ENCODE assay signal across 14 cellular contexts in genomic region chr17:82636626-82637598, GRCh38. TPM values are rescaled to one million over a fixed set of nuclear protein-coding genes. Genes with fewer than 3 reads are reported as not detected.
DNase-seq lines count a peak whose midpoint lies in the region; ATAC-seq, FAIRE-seq and TF ChIP-seq lines count a peak whose summit lies in the region.
"Had no signal": no experiment of that assay in that cellular context is flagged by ENCODE, and none has a peak within 500 bp of the region (broad histone marks: within the 10 kb centered on the region; RNA-seq: fewer than 3 reads in every experiment).

No MANE protein-coding gene starts in this region.

- H3K4me1 Mint-ChIP-seq in natural killer cell (peaks cover 36 to 47% of the 10 kb centered on the region in 2 donors), brain (no peaks in the 10 kb centered on the region)
- H3K4me1 Mint-ChIP-seq in natural killer cell treated with Interleukin-12 subunit alpha and Interleukin-12 subunit beta and Interleukin-15 and Interleukin-18, amount 100 ng/mL, for 72 hours (ENCODE audit: low read depth in 2 of 2), result peaks cover 27 to 34% of the 10 kb centered on the region in 2 donors

- no peak overlapping the region for H2AFZ ChIP-seq in MM.1S (ENCODE audit: low read length)

- H3K9me3 Mint-ChIP-seq in natural killer cell (no peaks in the 10 kb centered on the region), brain (no peaks in the 10 kb centered on the region)
- no peaks in the 10 kb centered on the region for H3K9me3 Mint-ChIP-seq in natural killer cell treated with Interleukin-12 subunit alpha and Interleukin-12 subunit beta and Interleukin-15 and Interleukin-18, amount 100 ng/mL, for 72 hours

- FAIRE-seq in urothelium cell line (lab: Jason Lieb, UNC), result peak; percentile 20

- peaks cover 92% of the 10 kb centered on the region for H3K79me2 ChIP-seq in MM.1S (ENCODE audit: low read length)

- H3K4me1 ChIP-seq in liver (ENCODE audit: control insufficient read depth in 4 of 4, insufficient read depth in 4 of 4, low read length in 3 of 4) (no peaks in the 10 kb centered on the region), MM.1S (ENCODE audit: low read length) (no peaks in the 10 kb centered on the region), SJCRH30 (no peaks in the 10 kb centered on the region)
- H3K4me1 ChIP-seq: left lung, Peyer's patch had no signal

- H3K27ac ChIP-seq in liver (ENCODE audit: low read depth in 1 of 2, low read length in 2 of 2) (peak overlapping the region; percentile 19 to 25), MM.1S (ENCODE audit: low read length) (no peak overlapping the region), SJCRH30 (no peak overlapping the region)
- H3K27ac ChIP-seq: gastrocnemius medialis, left lung, tibial artery had no signal

- TF ChIP-seq CTCF in natural killer cell (IDR thresholded peaks at IDR 0.05) (no peak), brain (conservative IDR thresholded peaks at IDR 0.05) (no peak), liver (IDR thresholded peaks at IDR 0.05; ENCODE audit: low read depth, low read length, missing input control) (no peak), MM.1S (IDR thresholded peaks at IDR 0.05; ENCODE audit: low read length) (no peak)

- H4K20me1 ChIP-seq in MM.1S (ENCODE audit: insufficient read depth, low read length), result no peaks in the 10 kb centered on the region

- 79% methylated on average over 16 of the region's 16 CpGs for WGBS in liver

- H3K4me3 ChIP-seq in liver (ENCODE audit: low read depth in 1 of 3, low read length in 3 of 3) (no peak overlapping the region), MM.1S (ENCODE audit: low read length) (no peak overlapping the region), SJCRH30 (no peak overlapping the region)
- H3K4me3 ChIP-seq: gastrocnemius medialis, left lung, Peyer's patch, tibial artery had no signal

- H3K9me2 ChIP-seq in MM.1S (replicated peaks; ENCODE audit: insufficient read depth, low read length), result no peaks in the 10 kb centered on the region

- no peak for ATAC-seq in natural killer cell
- no peak for ATAC-seq in natural killer cell treated with Interleukin-12 subunit alpha and Interleukin-12 subunit beta and Interleukin-15 and Interleukin-18, amount 100 ng/mL, for 72 hours
- ATAC-seq: gastrocnemius medialis, left lung had no signal

- DNase-seq in natural killer cell (no peak), urothelium cell line (ENCODE audit: low spot score) (no peak), MM.1S (no peak), GM19238 (ENCODE audit: insufficient read length, low spot score) (no peak), SJCRH30 (no peak)
- DNase-seq in natural killer cell treated with Interleukin-12 subunit alpha and Interleukin-12 subunit beta and Interleukin-15 and Interleukin-18, amount 100 ng/mL, for 72 hours (ENCODE audit: low spot score), result no peak
- DNase-seq: AML-193, gastrocnemius medialis, NCI-H1417 treated with DMSO at 0.1 percent for 48 hours, Peyer's patch, tibial artery had no signal

- H3K36me3 Mint-ChIP-seq in natural killer cell, result no peaks in the 10 kb centered on the region
- peaks cover 16% of the 10 kb centered on the region for H3K36me3 Mint-ChIP-seq in natural killer cell treated with Interleukin-12 subunit alpha and Interleukin-12 subunit beta and Interleukin-15 and Interleukin-18, amount 100 ng/mL, for 72 hours
- H3K36me3 Mint-ChIP-seq in brain, result peaks cover 69% of the 10 kb centered on the region

- H3K9me3 ChIP-seq in liver (ENCODE audit: control insufficient read depth in 4 of 4, low read length in 3 of 4), result peaks cover 0 to 4% (median 0%) of the 10 kb centered on the region in 4 donors
- no peaks in the 10 kb centered on the region for H3K9me3 ChIP-seq in MM.1S (replicated peaks; ENCODE audit: insufficient read depth, low read length)
- no peaks in the 10 kb centered on the region for H3K9me3 ChIP-seq in SJCRH30 (replicated peaks)
- H3K9me3 ChIP-seq: gastrocnemius medialis, Peyer's patch, tibial artery had no signal

- H3K27me3 ChIP-seq in liver (ENCODE audit: control insufficient read depth in 4 of 4, insufficient read depth in 4 of 4, low read length in 3 of 4), result no peaks in the 10 kb centered on the region
- no peaks in the 10 kb centered on the region for H3K27me3 ChIP-seq in MM.1S (replicated peaks; ENCODE audit: insufficient read depth, low read length)
- no peaks in the 10 kb centered on the region for H3K27me3 ChIP-seq in SJCRH30
- H3K27me3 ChIP-seq: gastrocnemius medialis, left lung, Peyer's patch, tibial artery had no signal

- H3K27ac Mint-ChIP-seq in natural killer cell, result peak overlapping the region; percentile 7 to 53
- no peak overlapping the region for H3K27ac Mint-ChIP-seq in natural killer cell treated with Interleukin-12 subunit alpha and Interleukin-12 subunit beta and Interleukin-15 and Interleukin-18, amount 100 ng/mL, for 72 hours
- H3K27ac Mint-ChIP-seq in brain, result peak overlapping the region in 3 of 5 experiments; percentile 1 to 14 (median 7)

- H3K27me3 Mint-ChIP-seq in natural killer cell (ENCODE audit: low read depth in 2 of 2), result no peaks in the 10 kb centered on the region
- no peaks in the 10 kb centered on the region for H3K27me3 Mint-ChIP-seq in natural killer cell treated with Interleukin-12 subunit alpha and Interleukin-12 subunit beta and Interleukin-15 and Interleukin-18, amount 100 ng/mL, for 72 hours
- H3K27me3 Mint-ChIP-seq in brain, result no peaks in the 10 kb centered on the region

- H3K4me3 Mint-ChIP-seq in natural killer cell, result no peak overlapping the region
- no peak overlapping the region for H3K4me3 Mint-ChIP-seq in natural killer cell treated with Interleukin-12 subunit alpha and Interleukin-12 subunit beta and Interleukin-15 and Interleukin-18, amount 100 ng/mL, for 72 hours
- H3K4me3 Mint-ChIP-seq in brain, result no peak overlapping the region

- no peak overlapping the region for H3K9ac ChIP-seq in liver (ENCODE audit: low read depth in 1 of 2, low read length in 2 of 2)
- H3K9ac ChIP-seq in MM.1S (ENCODE audit: low read length), result no peak overlapping the region

- TF ChIP-seq RAD21 in liver (IDR thresholded peaks at IDR 0.05), result no peak

- intact Hi-C loops in natural killer cell (cut with micrococcal nuclease), result no loop called here

- H3F3A ChIP-seq in MM.1S (ENCODE audit: insufficient read depth, low read length), result no peaks in the 10 kb centered on the region

- H3K36me3 ChIP-seq in liver (ENCODE audit: control insufficient read depth in 4 of 4, insufficient read depth in 3 of 4, low read depth in 1 of 4, low read length in 3 of 4) (peaks cover 0 to 8% (median 8%) of the 10 kb centered on the region in 4 donors), MM.1S (replicated peaks; ENCODE audit: insufficient read depth, low read length) (no peaks in the 10 kb centered on the region; the same call in 1 of the 2 replicates), SJCRH30 (peaks cover 71% of the 10 kb centered on the region)

- no peak overlapping the region for H3K4me2 ChIP-seq in MM.1S (ENCODE audit: low read depth, low read length)

TF ChIP-seq in liver, 16 proteins besides CTCF, POLR2A, EP300 and RAD21 (continues in another document):
- TF ChIP-seq REST (IDR thresholded peaks at IDR 0.05) (no peak), HNF4A (conservative IDR thresholded peaks at IDR 0.05) (no peak), YY1 (IDR thresholded peaks at IDR 0.05) (no peak), GABPA (IDR thresholded peaks at IDR 0.05 in 1 of 2, conservative IDR thresholded peaks at IDR 0.05 in 1 of 2) (no peak), HNF4G (IDR thresholded peaks at IDR 0.05) (no peak), ZBTB33 (IDR thresholded peaks at IDR 0.05) (no peak), NR2F2 (IDR thresholded peaks at IDR 0.05) (no peak)

RNA-seq across cellular contexts. Expression of gene WDR45B, which starts 11.3 kb away (rescaled TPM):
- total RNA-seq in natural killer cell (100 to 1,000 TPM in 1 of 3 donors, 10 to 100 TPM in 2; 81.8 to 112 (median 94.6) TPM), liver (10 to 100 TPM; 28.2 to 40.9 TPM)
- 10 to 100 TPM; 68.0 to 75.7 TPM for total RNA-seq in natural killer cell treated with Interleukin-12 subunit alpha and Interleukin-12 subunit beta and Interleukin-15 and Interleukin-18, amount 100 ng/mL, for 72 hours
- polyA plus RNA-seq in brain (ENCODE audit: insufficient read depth, low read depth, low replicate concordance) (72.9 TPM), liver (10 to 100 TPM; 25.4 to 30.2 TPM)
- total RNA-seq in SJCRH30 (2014; rRNA removed; shearing (Covaris generic)), result 167 and 171 TPM in 2 replicates

Comparison
In these comparisons a context has a peak if more than half of its experiments do, and no peak if none do; other contexts are left out.
1. H3K27ac Mint-ChIP-seq: peak in natural killer cell (2 of 2) and brain (3 of 5); none in natural killer cell treated with Interleukin-12 subunit alpha and Interleukin-12 subunit beta and Interleukin-15 and Interleukin-18, amount 100 ng/mL, for 72 hours (0 of 2).
2. H3K27ac ChIP-seq: peak in liver (2 of 2); none in MM.1S (single experiment) and SJCRH30 (single experiment).